10 cellular contexts compared by ENCODE assay signal in the genomic region with DNA sequence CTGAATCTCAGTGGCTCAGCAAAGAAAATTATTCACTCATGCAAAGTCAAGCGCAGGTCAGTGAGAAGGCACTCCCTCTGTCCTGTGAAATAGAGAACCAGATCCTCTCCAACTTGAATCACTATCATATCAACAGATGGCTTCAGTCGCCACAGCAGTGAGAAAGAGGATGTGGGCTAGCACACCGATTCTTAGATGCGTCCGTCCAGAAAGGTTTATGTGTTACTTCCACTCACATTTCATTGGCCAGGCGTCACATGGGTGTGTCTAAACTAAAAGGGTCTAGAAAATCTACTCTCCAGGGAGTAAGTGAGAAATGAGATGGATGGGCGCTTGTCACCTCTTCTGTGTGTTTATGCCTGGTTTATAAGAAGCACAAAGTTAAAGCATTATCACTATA.
DNase-seq lines count a peak whose midpoint lies in the region; ATAC-seq lines count a peak whose summit lies in the region.
"Had no signal": no experiment of that assay in that cellular context is flagged by ENCODE, and none has a peak within 500 bp of the region (broad histone marks: within the 10 kb centered on the region; RNA-seq: fewer than 3 reads in every experiment).

No MANE protein-coding gene starts in this region.

- H3K4me1 Mint-ChIP-seq in activated T-cell treated with anti-CD3 and anti-CD28 coated beads, Interleukin-2, amount 50 U/mL, for 72 hours (ENCODE audit: low read depth) = no peaks in the 10 kb centered on the region
- no peaks in the 10 kb centered on the region for H3K4me1 Mint-ChIP-seq in naive thymus-derived CD8-positive, alpha-beta T cell
- H3K4me1 Mint-ChIP-seq: activated naive CD8-positive, alpha-beta T cell treated with anti-CD3 and anti-CD28 coated beads for 36 hours had no signal

- H3K36me3 Mint-ChIP-seq in activated T-cell treated with anti-CD3 and anti-CD28 coated beads, Interleukin-2, amount 50 U/mL, for 72 hours (ENCODE audit: insufficient read depth in 2 of 2) = no peaks in the 10 kb centered on the region
- no peaks in the 10 kb centered on the region for H3K36me3 Mint-ChIP-seq in naive thymus-derived CD8-positive, alpha-beta T cell
- H3K36me3 Mint-ChIP-seq: activated naive CD8-positive, alpha-beta T cell treated with anti-CD3 and anti-CD28 coated beads for 36 hours had no signal

- ATAC-seq in GM19025 (IDR thresholded peaks at IDR 0.05; ENCODE audit: low read depth, unreplicated experiment) (peak; percentile 84), HG02610 (IDR thresholded peaks at IDR 0.05; ENCODE audit: unreplicated experiment) (peak; percentile 38), HG03558 (IDR thresholded peaks at IDR 0.05; ENCODE audit: extremely low read depth, unreplicated experiment) (peak; percentile 84)
- no peak for ATAC-seq in activated T-cell treated with anti-CD3 and anti-CD28 coated beads, Interleukin-2, amount 50 U/mL, for 72 hours (replicated peaks in 1 of 2)
- ATAC-seq in naive thymus-derived CD8-positive, alpha-beta T cell = no peak

- peak; percentile 14 for DNase-seq in germinal center (ENCODE audit: low spot score)
- no peak for DNase-seq in activated T-cell treated with anti-CD3 and anti-CD28 coated beads, Interleukin-2, amount 50 U/mL, for 72 hours
- DNase-seq in naive thymus-derived CD8-positive, alpha-beta T cell = no peak
- no peak for DNase-seq in OCI-M2 (lab: John Stamatoyannopoulos, UW; ENCODE audit: unreplicated experiment)
- no peak for DNase-seq in iPS-NIHi11 (ENCODE audit: low spot score)
- DNase-seq: activated CD4-positive, alpha-beta T cell treated with anti-CD3 and anti-CD28 coated beads for 4 hours; activated naive CD8-positive, alpha-beta T cell treated with anti-CD3 and anti-CD28 coated beads for 36 hours had no signal

- POLR2A ChIA-PET in naive thymus-derived CD8-positive, alpha-beta T cell (lab: Charles Lee) = no interaction called here

- H3K9me3 Mint-ChIP-seq in activated T-cell treated with anti-CD3 and anti-CD28 coated beads, Interleukin-2, amount 50 U/mL, for 72 hours = no peaks in the 10 kb centered on the region
- peaks cover 0 to 16% (median 0%) of the 10 kb centered on the region in 9 donors for H3K9me3 Mint-ChIP-seq in naive thymus-derived CD8-positive, alpha-beta T cell
- H3K9me3 Mint-ChIP-seq: activated naive CD8-positive, alpha-beta T cell treated with anti-CD3 and anti-CD28 coated beads for 36 hours had no signal

- peaks cover 7% of the 10 kb centered on the region for H3K27me3 Mint-ChIP-seq in activated T-cell treated with anti-CD3 and anti-CD28 coated beads, Interleukin-2, amount 50 U/mL, for 72 hours (ENCODE audit: low read depth)
- peaks cover 0 to 9% (median 4%) of the 10 kb centered on the region in 5 donors for H3K27me3 Mint-ChIP-seq in naive thymus-derived CD8-positive, alpha-beta T cell
- H3K27me3 Mint-ChIP-seq: activated naive CD8-positive, alpha-beta T cell treated with anti-CD3 and anti-CD28 coated beads for 36 hours had no signal

- H3K4me3 Mint-ChIP-seq in activated T-cell treated with anti-CD3 and anti-CD28 coated beads, Interleukin-2, amount 50 U/mL, for 72 hours = no peak overlapping the region
- H3K4me3 Mint-ChIP-seq in naive thymus-derived CD8-positive, alpha-beta T cell = no peak overlapping the region
- H3K4me3 Mint-ChIP-seq: activated naive CD8-positive, alpha-beta T cell treated with anti-CD3 and anti-CD28 coated beads for 36 hours had no signal

- H3K27ac Mint-ChIP-seq in activated T-cell treated with anti-CD3 and anti-CD28 coated beads, Interleukin-2, amount 50 U/mL, for 72 hours = no peak overlapping the region
- no peak overlapping the region for H3K27ac Mint-ChIP-seq in naive thymus-derived CD8-positive, alpha-beta T cell
- H3K27ac Mint-ChIP-seq: activated naive CD8-positive, alpha-beta T cell treated with anti-CD3 and anti-CD28 coated beads for 36 hours had no signal

Comparison
In these comparisons a context has a peak if more than half of its experiments do, and no peak if none do; other contexts are left out.
1. ATAC-seq: peak in GM19025 (single experiment), HG02610 (single experiment) and HG03558 (single experiment); none in activated T-cell treated with anti-CD3 and anti-CD28 coated beads, Interleukin-2, amount 50 U/mL, for 72 hours (0 of 2) and naive thymus-derived CD8-positive, alpha-beta T cell (0 of 2).